Comparison of ENCODE assay signal across 8 cellular contexts in genomic region chr17:81959362-81960129, GRCh38. TPM values are rescaled to one million over a fixed set of nuclear protein-coding genes. Genes with fewer than 3 reads are reported as not detected.
A peak's percentile ranks its signal among the peaks of the same experiment; 100 is the strongest.
DNase-seq lines count a peak whose midpoint lies in the region; ATAC-seq and TF ChIP-seq lines count a peak whose summit lies in the region.

No MANE protein-coding gene starts in this region.

- peak; percentile 51 to 58 for TF ChIP-seq RAD21 in liver (IDR thresholded peaks at IDR 0.05)

- H3K4me3 ChIP-seq in liver (ENCODE audit: low read depth in 1 of 3, low read length in 3 of 3), result peak overlapping the region in 2 of 3 donors; percentile 62 to 64

- H3K27ac Mint-ChIP-seq in central memory CD8-positive, alpha-beta T cell (ENCODE audit: low read depth), result no peak overlapping the region

- peaks cover 6 to 20% (median 14%) of the 10 kb centered on the region in 4 donors for H3K4me1 ChIP-seq in liver (ENCODE audit: control insufficient read depth in 4 of 4, insufficient read depth in 4 of 4, low read length in 3 of 4)

- H3K9ac ChIP-seq in liver (ENCODE audit: low read depth in 1 of 2, low read length in 2 of 2), result no peak overlapping the region

- H3K4me1 Mint-ChIP-seq in central memory CD8-positive, alpha-beta T cell, result peaks cover 20% of the 10 kb centered on the region

- peaks cover 48% of the 10 kb centered on the region for H3K27me3 Mint-ChIP-seq in central memory CD8-positive, alpha-beta T cell

- no peaks in the 10 kb centered on the region for H3K36me3 ChIP-seq in liver (ENCODE audit: control insufficient read depth in 4 of 4, insufficient read depth in 3 of 4, low read depth in 1 of 4, low read length in 3 of 4)

- DNase-seq in NCI-H1436 (lab: John Stamatoyannopoulos, UW), result peak; percentile 52
- no peak for DNase-seq in NCI-H1436 treated with DMSO at 0.1 percent for 48 hours (lab: John Stamatoyannopoulos, UW)
- peak; percentile 41 for DNase-seq in M059J (ENCODE audit: low read depth)
- peak; percentile 62 to 84 for DNase-seq in central memory CD8-positive, alpha-beta T cell (ENCODE audit: low spot score in 2 of 2)
- DNase-seq in stimulated activated CD4-positive, alpha-beta T cell treated with anti-CD3 and anti-CD28 coated beads, TNF-alpha, amount 100 ng/mL, for 24 hours (ENCODE audit: low read depth in 3 of 3), result peak; percentile 47 to 74 (median 56)

- TF ChIP-seq CTCF in liver (IDR thresholded peaks at IDR 0.05; ENCODE audit: low read depth, low read length, missing input control), result peak; percentile 89

- peak; percentile 95 for ATAC-seq in activated CD4-positive, CD25-positive, alpha-beta regulatory T cell treated with anti-CD3 and anti-CD28 coated beads, Interleukin-2, amount 50 U/mL, for 24 hours
- peak; percentile 94 for ATAC-seq in central memory CD8-positive, alpha-beta T cell (replicated peaks; ENCODE audit: extremely low read depth, poor library complexity, severe bottlenecking)
- ATAC-seq in HG03520 (IDR thresholded peaks at IDR 0.05; ENCODE audit: unreplicated experiment), result no peak

- H3K9me3 ChIP-seq in liver (ENCODE audit: control insufficient read depth in 4 of 4, low read length in 3 of 4), result no peaks in the 10 kb centered on the region

- no peaks in the 10 kb centered on the region for H3K36me3 Mint-ChIP-seq in central memory CD8-positive, alpha-beta T cell (ENCODE audit: insufficient read depth)

- 2% methylated on average over 112 of the region's 112 CpGs for WGBS in liver

- H3K27ac ChIP-seq in liver (ENCODE audit: low read depth in 1 of 2, low read length in 2 of 2), result peak overlapping the region; percentile 64 to 69

- no peaks in the 10 kb centered on the region for H3K27me3 ChIP-seq in liver (ENCODE audit: control insufficient read depth in 4 of 4, insufficient read depth in 4 of 4, low read length in 3 of 4)

- H3K9me3 Mint-ChIP-seq in central memory CD8-positive, alpha-beta T cell, result no peaks in the 10 kb centered on the region

- H3K4me3 Mint-ChIP-seq in central memory CD8-positive, alpha-beta T cell, result peak overlapping the region; percentile 65

TF ChIP-seq in liver, 16 proteins besides CTCF, POLR2A, EP300 and RAD21:
- TF ChIP-seq YY1 (IDR thresholded peaks at IDR 0.05) (no peak), FOXA1 (IDR thresholded peaks at IDR 0.05) (no peak), HNF4A (conservative IDR thresholded peaks at IDR 0.05) (no peak), TAF1 (conservative IDR thresholded peaks at IDR 0.05) (no peak), EGR1 (IDR thresholded peaks at IDR 0.05; ENCODE audit: low read depth in 2 of 2) (no peak), RXRA (IDR thresholded peaks at IDR 0.05) (no peak), HNF4G (IDR thresholded peaks at IDR 0.05) (no peak), JUND (IDR thresholded peaks at IDR 0.05) (no peak), SP1 (IDR thresholded peaks at IDR 0.05) (no peak), ZBTB33 (IDR thresholded peaks at IDR 0.05) (no peak), REST (IDR thresholded peaks at IDR 0.05) (no peak), NR2F2 (IDR thresholded peaks at IDR 0.05) (no peak)
- TF ChIP-seq, protein P1, sequence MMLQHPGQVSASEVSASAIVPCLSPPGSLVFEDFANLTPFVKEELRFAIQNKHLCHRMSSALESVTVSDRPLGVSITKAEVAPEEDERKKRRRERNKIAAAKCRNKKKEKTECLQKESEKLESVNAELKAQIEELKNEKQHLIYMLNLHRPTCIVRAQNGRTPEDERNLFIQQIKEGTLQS (IDR thresholded peaks at IDR 0.05), result no peak
TF ChIP-seq in liver: peak in this region for 0.

RNA-seq across cellular contexts. Expression of gene NOTUM, which starts 1.4 kb away (rescaled TPM):
- 3.0 and 3.2 TPM in 2 replicates for total RNA-seq in M059J (2014; rRNA removed; shearing (Covaris generic))
- 1 to 10 TPM in 1 of 2 donors, under 1 TPM in 1; 0.19 to 5.4 TPM for total RNA-seq in liver
- 1 to 10 TPM; 1.1 to 2.0 TPM for polyA plus RNA-seq in liver

RNA-seq across cellular contexts. Expression of gene MYADML2, which starts 12.5 kb away (rescaled TPM):
- not detected in 2 replicates for total RNA-seq in M059J (2014; rRNA removed; shearing (Covaris generic))
- total RNA-seq in liver, result not detected
- polyA plus RNA-seq in liver, result not detected

RNA-seq across cellular contexts. Expression of gene ASPSCR1, which starts 17.9 kb away (rescaled TPM):
- total RNA-seq in M059J (2014; rRNA removed; shearing (Covaris generic)), result 27.4 and 33.0 TPM in 2 replicates
- 10 to 100 TPM; 17.8 to 26.2 TPM for total RNA-seq in liver
- 10 to 100 TPM; 19.0 to 21.7 TPM for polyA plus RNA-seq in liver

RNA-seq across cellular contexts. Expression of gene PYCR1, which starts 22.4 kb away (rescaled TPM):
- total RNA-seq in M059J (2014; rRNA removed; shearing (Covaris generic)), result 57.5 and 80.8 TPM in 2 replicates
- total RNA-seq in liver, result 10 to 100 TPM; 10.4 to 14.1 TPM
- polyA plus RNA-seq in liver, result 1 to 10 TPM; 5.0 to 5.1 TPM

RNA-seq across cellular contexts. Expression of gene MAFG, which starts 32.0 kb away (rescaled TPM):
- 8.1 and 15.1 TPM in 2 replicates for total RNA-seq in M059J (2014; rRNA removed; shearing (Covaris generic))
- 10 to 100 TPM; 11.7 to 17.0 TPM for total RNA-seq in liver
- 1 to 10 TPM; 3.0 to 6.1 TPM for polyA plus RNA-seq in liver
